Comparison of ENCODE assay signal across 8 cellular contexts in the genomic region with DNA sequence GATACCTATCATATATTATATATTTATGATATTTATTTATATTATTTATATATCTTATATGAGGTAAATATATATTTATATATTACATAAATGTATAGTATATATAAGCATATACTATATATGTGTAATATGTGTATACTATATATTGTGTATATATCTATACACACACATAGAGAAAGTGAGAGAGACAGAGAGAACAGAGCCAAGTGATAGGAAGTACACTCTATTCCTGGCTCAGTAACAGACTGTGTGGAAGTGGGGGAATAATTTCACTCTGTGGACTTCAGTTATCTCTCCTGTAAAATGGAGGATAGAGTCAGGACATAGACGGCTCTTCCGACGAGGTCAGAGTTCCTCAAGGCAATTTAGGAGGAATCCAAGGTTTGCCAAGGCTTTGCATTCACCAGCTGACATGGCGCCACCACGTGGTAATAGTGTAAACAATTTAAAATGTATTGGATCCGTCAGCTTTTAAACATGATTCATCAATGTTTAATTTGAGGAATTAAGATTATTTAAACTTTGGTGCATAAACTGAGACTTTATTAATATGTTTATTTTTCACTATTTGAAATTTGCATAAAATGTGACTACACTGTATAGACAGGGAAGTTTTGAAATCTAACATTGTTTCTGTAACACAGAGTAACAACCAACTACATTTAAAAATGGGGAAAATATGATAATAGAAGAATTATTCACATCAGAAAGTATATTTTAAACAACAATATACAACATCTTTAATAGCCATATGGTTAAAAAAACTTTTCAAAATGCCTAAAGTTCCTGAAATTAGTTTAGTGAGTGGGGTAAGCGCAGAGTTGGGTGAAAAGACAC.
DNase-seq lines count a peak whose midpoint lies in the region; ATAC-seq and TF ChIP-seq lines count a peak whose summit lies in the region.
"Had no signal": no experiment of that assay in that cellular context is flagged by ENCODE, and none has a peak within 500 bp of the region (broad histone marks: within the 10 kb centered on the region; RNA-seq: fewer than 3 reads in every experiment).

No MANE protein-coding gene starts in this region.

- no peak for TF ChIP-seq POLR2A in suprapubic skin (IDR thresholded peaks at IDR 0.05)

- H3K9ac ChIP-seq in MM.1S (ENCODE audit: low read length): no peak overlapping the region

- no peaks in the 10 kb centered on the region for H3K36me3 Mint-ChIP-seq in memory B cell

- H3K4me3 ChIP-seq in MM.1S (ENCODE audit: low read length): peak overlapping the region; percentile 26; the same call in 1 of the 2 replicates
- H3K4me3 ChIP-seq in suprapubic skin: no peak overlapping the region

- H3K27me3 Mint-ChIP-seq in memory B cell: peaks cover 9% of the 10 kb centered on the region

- no peaks in the 10 kb centered on the region for H4K20me1 ChIP-seq in MM.1S (ENCODE audit: insufficient read depth, low read length)

- no peak overlapping the region for H3K4me3 Mint-ChIP-seq in memory B cell

- no peaks in the 10 kb centered on the region for H3K79me2 ChIP-seq in MM.1S (ENCODE audit: low read length)

- no peak overlapping the region for H3K27ac Mint-ChIP-seq in memory B cell

- H3K9me3 Mint-ChIP-seq in memory B cell: no peaks in the 10 kb centered on the region

- TF ChIP-seq EP300 in suprapubic skin (IDR thresholded peaks at IDR 0.05): no peak

- H3K36me3 ChIP-seq in MM.1S (replicated peaks; ENCODE audit: insufficient read depth, low read length) (no peaks in the 10 kb centered on the region), suprapubic skin (no peaks in the 10 kb centered on the region)

- peaks cover 12% of the 10 kb centered on the region for H3K4me1 Mint-ChIP-seq in memory B cell

- TF ChIP-seq CTCF in MM.1S (IDR thresholded peaks at IDR 0.05; ENCODE audit: low read length): peak; percentile 76
- peak; percentile 21 to 34 for TF ChIP-seq CTCF in suprapubic skin (IDR thresholded peaks at IDR 0.05)

- no peaks in the 10 kb centered on the region for H3K4me1 ChIP-seq in MM.1S (ENCODE audit: low read length)
- H3K4me1 ChIP-seq in suprapubic skin: peaks cover 4% of the 10 kb centered on the region

- H3K27ac ChIP-seq in MM.1S (ENCODE audit: low read length) (no peak overlapping the region), suprapubic skin (no peak overlapping the region)
- H3K27ac ChIP-seq: epithelial cell of prostate had no signal

- H3K9me3 ChIP-seq in MM.1S (replicated peaks; ENCODE audit: insufficient read depth, low read length) (no peaks in the 10 kb centered on the region), suprapubic skin (no peaks in the 10 kb centered on the region)

- WGBS in suprapubic skin: 15% methylated on average over 7 of the region's 7 CpGs

- no peaks in the 10 kb centered on the region for H3K9me2 ChIP-seq in MM.1S (replicated peaks; ENCODE audit: insufficient read depth, low read length)

- peak overlapping the region; percentile 30; the same call in 1 of the 2 replicates for H2AFZ ChIP-seq in MM.1S (ENCODE audit: low read length)

- no peaks in the 10 kb centered on the region for H3K27me3 ChIP-seq in MM.1S (replicated peaks; ENCODE audit: insufficient read depth, low read length)
- peaks cover 3% of the 10 kb centered on the region for H3K27me3 ChIP-seq in suprapubic skin

- no peak overlapping the region for H3K4me2 ChIP-seq in MM.1S (ENCODE audit: low read depth, low read length)

- DNase-seq in GDM1 (lab: John Stamatoyannopoulos, UW) (peak; percentile 31), MM.1S (peak; percentile 40), T1000 (lab: John Stamatoyannopoulos, UW) (peak; percentile 11), dermis blood vessel endothelial cell (peak; percentile 74), memory B cell (ENCODE audit: low spot score in 2 of 2) (peak; percentile 24 to 30), suprapubic skin (ENCODE audit: low spot score in 2 of 2) (no peak)

- no peaks in the 10 kb centered on the region for H3F3A ChIP-seq in MM.1S (ENCODE audit: insufficient read depth, low read length)

- peak; percentile 80 for ATAC-seq in GM21529 (IDR thresholded peaks at IDR 0.05; ENCODE audit: unreplicated experiment)
- ATAC-seq in memory B cell (ENCODE audit: low read depth): peak; percentile 56

Comparison
In these comparisons a context has a peak if more than half of its experiments do, and no peak if none do; other contexts are left out.
1. DNase-seq: peak in GDM1 (single experiment), MM.1S (single experiment), T1000 (single experiment), dermis blood vessel endothelial cell (single experiment) and memory B cell (2 of 2); none in suprapubic skin (0 of 2).